ENCODE assay signal across 1 cellular context in genomic region chr2:215419769-215420470, GRCh38.
TF ChIP-seq lines count a peak whose summit lies in the region.

No MANE protein-coding gene starts in this region.

TF ChIP-seq in HepG2, 621 proteins besides CTCF, POLR2A, EP300 and RAD21 (continued from another document and continues in another):
- 0 out of 2 replicates have a peak, but pooled peaks have one; percentile 45 for TF ChIP-seq ZNF503 (CRISPR knock-in tag; IDR thresholded peaks at IDR 0.05)
- 0 out of 2 replicates have a peak, but pooled peaks have one; percentile 6 for TF ChIP-seq ZNF230 (CRISPR knock-in tag; IDR thresholded peaks at IDR 0.05)
- TF ChIP-seq MED13 (CRISPR knock-in tag; IDR thresholded peaks at IDR 0.05) = 0 out of 2 replicates have a peak, but pooled peaks have one; percentile 47
- TF ChIP-seq FOXO1 (CRISPR knock-in tag; IDR thresholded peaks at IDR 0.05) = peak; percentile 29; the same call in 1 of the 2 replicates
- 0 out of 2 replicates have a peak, but pooled peaks have one; percentile 60 for TF ChIP-seq ZKSCAN8 (CRISPR knock-in tag; IDR thresholded peaks at IDR 0.05; ENCODE audit: borderline replicate concordance)
- peak; percentile 69 for TF ChIP-seq ARID5B (CRISPR knock-in tag; IDR thresholded peaks at IDR 0.05)
- TF ChIP-seq SALL1 (CRISPR knock-in tag; IDR thresholded peaks at IDR 0.05) = no peak; the same call in 1 of the 2 replicates
- TF ChIP-seq RXRB (CRISPR knock-in tag; IDR thresholded peaks at IDR 0.05; ENCODE audit: borderline replicate concordance) = peak; percentile 72; the same call in 1 of the 2 replicates
- TF ChIP-seq KDM6A (CRISPR knock-in tag; IDR thresholded peaks at IDR 0.05; ENCODE audit: low read depth) = 0 out of 2 replicates have a peak, but pooled peaks have one; percentile 25
- TF ChIP-seq SALL2 (CRISPR knock-in tag; IDR thresholded peaks at IDR 0.05) = 0 out of 2 replicates have a peak, but pooled peaks have one; percentile 30
- TF ChIP-seq HDAC2 (CRISPR knock-in tag; IDR thresholded peaks at IDR 0.05) = peak; percentile 79
- TF ChIP-seq, protein P1, sequence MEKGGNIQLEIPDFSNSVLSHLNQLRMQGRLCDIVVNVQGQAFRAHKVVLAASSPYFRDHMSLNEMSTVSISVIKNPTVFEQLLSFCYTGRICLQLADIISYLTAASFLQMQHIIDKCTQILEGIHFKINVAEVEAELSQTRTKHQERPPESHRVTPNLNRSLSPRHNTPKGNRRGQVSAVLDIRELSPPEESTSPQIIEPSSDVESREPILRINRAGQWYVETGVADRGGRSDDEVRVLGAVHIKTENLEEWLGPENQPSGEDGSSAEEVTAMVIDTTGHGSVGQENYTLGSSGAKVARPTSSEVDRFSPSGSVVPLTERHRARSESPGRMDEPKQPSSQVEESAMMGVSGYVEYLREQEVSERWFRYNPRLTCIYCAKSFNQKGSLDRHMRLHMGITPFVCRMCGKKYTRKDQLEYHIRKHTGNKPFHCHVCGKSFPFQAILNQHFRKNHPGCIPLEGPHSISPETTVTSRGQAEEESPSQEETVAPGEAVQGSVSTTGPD (CRISPR knock-in tag; IDR thresholded peaks at IDR 0.05) = peak; percentile 94
- TF ChIP-seq, protein P2, sequence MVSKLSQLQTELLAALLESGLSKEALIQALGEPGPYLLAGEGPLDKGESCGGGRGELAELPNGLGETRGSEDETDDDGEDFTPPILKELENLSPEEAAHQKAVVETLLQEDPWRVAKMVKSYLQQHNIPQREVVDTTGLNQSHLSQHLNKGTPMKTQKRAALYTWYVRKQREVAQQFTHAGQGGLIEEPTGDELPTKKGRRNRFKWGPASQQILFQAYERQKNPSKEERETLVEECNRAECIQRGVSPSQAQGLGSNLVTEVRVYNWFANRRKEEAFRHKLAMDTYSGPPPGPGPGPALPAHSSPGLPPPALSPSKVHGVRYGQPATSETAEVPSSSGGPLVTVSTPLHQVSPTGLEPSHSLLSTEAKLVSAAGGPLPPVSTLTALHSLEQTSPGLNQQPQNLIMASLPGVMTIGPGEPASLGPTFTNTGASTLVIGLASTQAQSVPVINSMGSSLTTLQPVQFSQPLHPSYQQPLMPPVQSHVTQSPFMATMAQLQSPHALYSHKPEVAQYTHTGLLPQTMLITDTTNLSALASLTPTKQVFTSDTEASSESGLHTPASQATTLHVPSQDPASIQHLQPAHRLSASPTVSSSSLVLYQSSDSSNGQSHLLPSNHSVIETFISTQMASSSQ (IDR thresholded peaks at IDR 0.05; ENCODE audit: low read depth) = peak; percentile 68
- TF ChIP-seq, protein P2 (CRISPR knock-in tag; IDR thresholded peaks at IDR 0.05; ENCODE audit: borderline replicate concordance) = peak; percentile 65; the same call in 1 of the 2 replicates
- TF ChIP-seq NR3C1 (CRISPR knock-in tag; IDR thresholded peaks at IDR 0.05) = no peak
- TF ChIP-seq POGK (CRISPR knock-in tag; conservative IDR thresholded peaks at IDR 0.05) = peak; percentile 20; the same call in 1 of the 2 replicates
- peak; percentile 41; the same call in 1 of the 2 replicates for TF ChIP-seq ZFP90 (CRISPR knock-in tag; IDR thresholded peaks at IDR 0.05; ENCODE audit: borderline replicate concordance)
- no peak for TF ChIP-seq ZNF773 (CRISPR knock-in tag; IDR thresholded peaks at IDR 0.05; ENCODE audit: borderline replicate concordance)
- TF ChIP-seq, protein P3, sequence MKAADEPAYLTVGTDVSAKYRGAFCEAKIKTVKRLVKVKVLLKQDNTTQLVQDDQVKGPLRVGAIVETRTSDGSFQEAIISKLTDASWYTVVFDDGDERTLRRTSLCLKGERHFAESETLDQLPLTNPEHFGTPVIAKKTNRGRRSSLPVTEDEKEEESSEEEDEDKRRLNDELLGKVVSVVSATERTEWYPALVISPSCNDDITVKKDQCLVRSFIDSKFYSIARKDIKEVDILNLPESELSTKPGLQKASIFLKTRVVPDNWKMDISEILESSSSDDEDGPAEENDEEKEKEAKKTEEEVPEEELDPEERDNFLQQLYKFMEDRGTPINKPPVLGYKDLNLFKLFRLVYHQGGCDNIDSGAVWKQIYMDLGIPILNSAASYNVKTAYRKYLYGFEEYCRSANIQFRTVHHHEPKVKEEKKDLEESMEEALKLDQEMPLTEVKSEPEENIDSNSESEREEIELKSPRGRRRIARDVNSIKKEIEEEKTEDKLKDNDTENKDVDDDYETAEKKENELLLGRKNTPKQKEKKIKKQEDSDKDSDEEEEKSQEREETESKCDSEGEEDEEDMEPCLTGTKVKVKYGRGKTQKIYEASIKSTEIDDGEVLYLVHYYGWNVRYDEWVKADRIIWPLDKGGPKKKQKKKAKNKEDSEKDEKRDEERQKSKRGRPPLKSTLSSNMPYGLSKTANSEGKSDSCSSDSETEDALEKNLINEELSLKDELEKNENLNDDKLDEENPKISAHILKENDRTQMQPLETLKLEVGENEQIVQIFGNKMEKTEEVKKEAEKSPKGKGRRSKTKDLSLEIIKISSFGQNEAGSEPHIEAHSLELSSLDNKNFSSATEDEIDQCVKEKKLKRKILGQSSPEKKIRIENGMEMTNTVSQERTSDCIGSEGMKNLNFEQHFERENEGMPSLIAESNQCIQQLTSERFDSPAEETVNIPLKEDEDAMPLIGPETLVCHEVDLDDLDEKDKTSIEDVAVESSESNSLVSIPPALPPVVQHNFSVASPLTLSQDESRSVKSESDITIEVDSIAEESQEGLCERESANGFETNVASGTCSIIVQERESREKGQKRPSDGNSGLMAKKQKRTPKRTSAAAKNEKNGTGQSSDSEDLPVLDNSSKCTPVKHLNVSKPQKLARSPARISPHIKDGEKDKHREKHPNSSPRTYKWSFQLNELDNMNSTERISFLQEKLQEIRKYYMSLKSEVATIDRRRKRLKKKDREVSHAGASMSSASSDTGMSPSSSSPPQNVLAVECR (CRISPR knock-in tag; IDR thresholded peaks at IDR 0.05; ENCODE audit: borderline replicate concordance) = peak; percentile 30; the same call in 1 of the 2 replicates
- TF ChIP-seq RARA (CRISPR knock-in tag; IDR thresholded peaks at IDR 0.05) = peak; percentile 48; the same call in 1 of the 2 replicates
- 0 out of 2 replicates have a peak, but pooled peaks have one; percentile 56 for TF ChIP-seq NKX3-1 (CRISPR knock-in tag; IDR thresholded peaks at IDR 0.05)
- peak; percentile 61; the same call in 1 of the 2 replicates for TF ChIP-seq FOXJ3 (CRISPR knock-in tag; IDR thresholded peaks at IDR 0.05; ENCODE audit: borderline replicate concordance)
- TF ChIP-seq MIXL1 (CRISPR knock-in tag; IDR thresholded peaks at IDR 0.05) = peak; percentile 26; the same call in 1 of the 2 replicates
- TF ChIP-seq ZNF687 (CRISPR knock-in tag; IDR thresholded peaks at IDR 0.05) = peak; percentile 40; the same call in 1 of the 2 replicates
- TF ChIP-seq POLR2AphosphoS2 (IDR thresholded peaks at IDR 0.05; ENCODE audit: low read depth, low read length) = no peak
- TF ChIP-seq RBFOX2 (IDR thresholded peaks at IDR 0.05; ENCODE audit: low read depth, low read length) = peak; percentile 52; the same call in 1 of the 2 replicates
- no peak for TF ChIP-seq FLYWCH1 (CRISPR knock-in tag; IDR thresholded peaks at IDR 0.05)
- peak; percentile 52 for TF ChIP-seq HNF4A (CRISPR knock-in tag; IDR thresholded peaks at IDR 0.05)
- no peak for TF ChIP-seq ADNP (CRISPR knock-in tag; IDR thresholded peaks at IDR 0.05)
- TF ChIP-seq ZNF670 (CRISPR knock-in tag; IDR thresholded peaks at IDR 0.05; ENCODE audit: borderline replicate concordance) = 0 out of 2 replicates have a peak, but pooled peaks have one; percentile 13
- no peak for TF ChIP-seq FOXP1 (IDR thresholded peaks at IDR 0.05)
- peak; percentile 72 for TF ChIP-seq FOXP1 (CRISPR knock-in tag; IDR thresholded peaks at IDR 0.05)
- TF ChIP-seq MZF1 (CRISPR knock-in tag; IDR thresholded peaks at IDR 0.05; ENCODE audit: borderline replicate concordance) = no peak
- TF ChIP-seq RFX5 (IDR thresholded peaks at IDR 0.05; ENCODE audit: low read depth, low read length) = no peak
- peak; percentile 76 for TF ChIP-seq NFIC (IDR thresholded peaks at IDR 0.05; ENCODE audit: low read length)
